Comparison of ENCODE assay signal across 8 cellular contexts in genomic region chr4:2812600-2812932, GRCh38. TPM values are rescaled to one million over a fixed set of nuclear protein-coding genes. Genes with fewer than 3 reads are reported as not detected.
DNase-seq lines count a peak whose midpoint lies in the region; ATAC-seq and TF ChIP-seq lines count a peak whose summit lies in the region.

No MANE protein-coding gene starts in this region.

- H3K4me1 Mint-ChIP-seq in T-helper 1 cell treated with Interleukin-12 subunit alpha and Interleukin-12 subunit beta and Interleukin-4 antibody, amounts not matched to agents 30 μg/mL and 1 μg/mL, for 36 hours (ENCODE audit: low read depth) = peaks cover 52% of the 10 kb centered on the region
- peaks cover 54 to 70% (median 61%) of the 10 kb centered on the region in 3 donors for H3K4me1 Mint-ChIP-seq in T-cell
- H3K4me1 Mint-ChIP-seq in stimulated activated naive CD8-positive, alpha-beta T cell treated with anti-CD3 and anti-CD28 coated beads, Interleukin-15, amount 100 ng/mL, for 72 hours = peaks cover 76% of the 10 kb centered on the region

- peak overlapping the region; percentile 40 for H3K4me3 ChIP-seq in fibroblast of villous mesenchyme (ENCODE audit: low read depth, low read length)

- ATAC-seq in T-cell (replicated peaks in 1 of 4) = peak; percentile 7 to 31 (median 16)
- peak; percentile 35 for ATAC-seq in stimulated activated naive CD8-positive, alpha-beta T cell treated with anti-CD3 and anti-CD28 coated beads, Interleukin-15, amount 100 ng/mL, for 72 hours

- POLR2A ChIA-PET in T-cell (lab: Charles Lee) = no interaction called here

- no peaks in the 10 kb centered on the region for H3K27me3 Mint-ChIP-seq in T-helper 1 cell treated with Interleukin-12 subunit alpha and Interleukin-12 subunit beta and Interleukin-4 antibody, amounts not matched to agents 30 μg/mL and 1 μg/mL, for 36 hours (ENCODE audit: low read depth)
- H3K27me3 Mint-ChIP-seq in T-cell = no peaks in the 10 kb centered on the region
- no peaks in the 10 kb centered on the region for H3K27me3 Mint-ChIP-seq in stimulated activated naive CD8-positive, alpha-beta T cell treated with anti-CD3 and anti-CD28 coated beads, Interleukin-15, amount 100 ng/mL, for 72 hours

- CTCF ChIA-PET in T-cell (lab: Charles Lee) = no interaction called here

- no peaks in the 10 kb centered on the region for H3K9me3 Mint-ChIP-seq in T-helper 1 cell treated with Interleukin-12 subunit alpha and Interleukin-12 subunit beta and Interleukin-4 antibody, amounts not matched to agents 30 μg/mL and 1 μg/mL, for 36 hours
- no peaks in the 10 kb centered on the region for H3K9me3 Mint-ChIP-seq in T-cell
- peaks cover 0 to 5% of the 10 kb centered on the region in 2 donors for H3K9me3 Mint-ChIP-seq in stimulated activated naive CD8-positive, alpha-beta T cell treated with anti-CD3 and anti-CD28 coated beads, Interleukin-15, amount 100 ng/mL, for 72 hours

- H3K36me3 Mint-ChIP-seq in T-helper 1 cell treated with Interleukin-12 subunit alpha and Interleukin-12 subunit beta and Interleukin-4 antibody, amounts not matched to agents 30 μg/mL and 1 μg/mL, for 36 hours (ENCODE audit: low read depth) = peaks cover 27% of the 10 kb centered on the region
- peaks cover 8% of the 10 kb centered on the region for H3K36me3 Mint-ChIP-seq in T-cell

- DNase-seq in T-helper 1 cell = no peak
- DNase-seq in T-cell = no peak
- DNase-seq in fibroblast of villous mesenchyme (ENCODE audit: low read depth) = no peak
- no peak for DNase-seq in stimulated activated naive CD8-positive, alpha-beta T cell treated with anti-CD3 and anti-CD28 coated beads, Interleukin-15, amount 100 ng/mL, for 72 hours
- no peak for DNase-seq in putamen (ENCODE audit: low spot score)
- no peak for DNase-seq in activated CD4-positive, alpha-beta T cell treated with anti-CD3 and anti-CD28 coated beads for 48 hours
- no peak for DNase-seq in HT-29 (ENCODE audit: low spot score)

- no peak for TF ChIP-seq CTCF in fibroblast of villous mesenchyme (IDR thresholded peaks at IDR 0.05; ENCODE audit: insufficient read depth, low read depth, low read length)

- peak overlapping the region; percentile 93 for H3K27ac Mint-ChIP-seq in T-helper 1 cell treated with Interleukin-12 subunit alpha and Interleukin-12 subunit beta and Interleukin-4 antibody, amounts not matched to agents 30 μg/mL and 1 μg/mL, for 36 hours
- peak overlapping the region; percentile 99 to 100 for H3K27ac Mint-ChIP-seq in T-cell
- peak overlapping the region; percentile 96 to 98 for H3K27ac Mint-ChIP-seq in stimulated activated naive CD8-positive, alpha-beta T cell treated with anti-CD3 and anti-CD28 coated beads, Interleukin-15, amount 100 ng/mL, for 72 hours

- peak overlapping the region; percentile 92 for H3K4me3 Mint-ChIP-seq in T-helper 1 cell treated with Interleukin-12 subunit alpha and Interleukin-12 subunit beta and Interleukin-4 antibody, amounts not matched to agents 30 μg/mL and 1 μg/mL, for 36 hours
- H3K4me3 Mint-ChIP-seq in T-cell = peak overlapping the region; percentile 89 to 94 (median 93)
- peak overlapping the region; percentile 90 to 97 for H3K4me3 Mint-ChIP-seq in stimulated activated naive CD8-positive, alpha-beta T cell treated with anti-CD3 and anti-CD28 coated beads, Interleukin-15, amount 100 ng/mL, for 72 hours

RNA-seq across cellular contexts. Expression of gene SH3BP2, which starts 19.7 kb away (rescaled TPM):
- total RNA-seq in T-cell (10 to 100 TPM; 44.0 to 68.2 (median 49.7) TPM), fibroblast of villous mesenchyme (23.3 and 27.4 TPM in 2 replicates)
- 122 and 166 TPM in 2 replicates for total RNA-seq in HT-29 (2014; rRNA removed; shearing (Covaris generic))

RNA-seq across cellular contexts. Expression of gene ADD1, which starts 31.1 kb away (rescaled TPM):
- total RNA-seq in T-cell (100 to 1,000 TPM; 241 to 274 (median 256) TPM), fibroblast of villous mesenchyme (212 and 235 TPM in 2 replicates)
- total RNA-seq in HT-29 (2014; rRNA removed; shearing (Covaris generic)) = 125 and 167 TPM in 2 replicates

RNA-seq across cellular contexts. Expression of gene TNIP2, which starts 56.4 kb away (rescaled TPM):
- total RNA-seq in T-cell (10 to 100 TPM; 39.5 to 65.3 (median 59.1) TPM), fibroblast of villous mesenchyme (41.9 and 50.3 TPM in 2 replicates)
- total RNA-seq in HT-29 (2014; rRNA removed; shearing (Covaris generic)) = 99.9 and 119 TPM in 2 replicates
